Comparison of ENCODE assay signal across 26 cellular contexts in genomic region chr10:21260793-21261149, GRCh38.
DNase-seq lines count a peak whose midpoint lies in the region; ATAC-seq and TF ChIP-seq lines count a peak whose summit lies in the region.
"Had no signal": no experiment of that assay in that cellular context is flagged by ENCODE, and none has a peak within 500 bp of the region (broad histone marks: within the 10 kb centered on the region; RNA-seq: fewer than 3 reads in every experiment).

No MANE protein-coding gene starts in this region.

- no peaks in the 10 kb centered on the region for H3K4me1 ChIP-seq in spleen
- H3K4me1 ChIP-seq: gastrocnemius medialis, pancreas, sigmoid colon had no signal

- no peak for TF ChIP-seq POLR2A in spleen (IDR thresholded peaks at IDR 0.05)

- H3K27ac ChIP-seq in cingulate gyrus (ENCODE audit: low read depth, low read length) = peak overlapping the region; percentile 19
- H3K27ac ChIP-seq in spleen = no peak overlapping the region
- H3K27ac ChIP-seq: epithelial cell of prostate, gastrocnemius medialis, pancreas, sigmoid colon, suprapubic skin, vagina had no signal

- H3K36me3 ChIP-seq in H7 (replicated peaks; ENCODE audit: control insufficient read depth, insufficient read depth, low read length) (no peaks in the 10 kb centered on the region), spleen (no peaks in the 10 kb centered on the region)
- H3K36me3 ChIP-seq: gastrocnemius medialis, pancreas, sigmoid colon, suprapubic skin, vagina had no signal

- H3K27me3 ChIP-seq in H7 (ENCODE audit: control insufficient read depth, insufficient read depth, low read length) = no peaks in the 10 kb centered on the region
- no peaks in the 10 kb centered on the region for H3K27me3 ChIP-seq in spleen (replicated peaks in 1 of 7)
- H3K27me3 ChIP-seq: gastrocnemius medialis, pancreas, sigmoid colon, suprapubic skin, vagina had no signal

- no peak overlapping the region for H3K4me3 ChIP-seq in H7 (ENCODE audit: insufficient read depth, low read depth, low read length)
- no peak overlapping the region for H3K4me3 ChIP-seq in spleen
- H3K4me3 ChIP-seq: gastrocnemius medialis, pancreas, sigmoid colon, suprapubic skin, vagina had no signal

- WGBS in spleen, 5 donors = 62 to 72% (median 70%) methylated on average over 8 of the region's 8 CpGs

- intact Hi-C loops in spleen (cut with DNase I; ENCODE audit: low total_unique reads) = no loop called here

- no peaks in the 10 kb centered on the region for H3K9me3 ChIP-seq in spleen
- H3K9me3 ChIP-seq: gastrocnemius medialis, pancreas, sigmoid colon, suprapubic skin, vagina had no signal

- no peak for TF ChIP-seq CTCF in spleen (IDR thresholded peaks at IDR 0.05 in 8 of 11, conservative IDR thresholded peaks at IDR 0.05 in 3 of 11)

- peak; percentile 17 for DNase-seq in H7
- peak; percentile 38 for DNase-seq in iPS-NIHi7 (ENCODE audit: extremely low spot score)
- DNase-seq in spleen = peak; percentile 2
- no peak for DNase-seq in left lobe of liver (ENCODE audit: low spot score)
- DNase-seq in activated CD4-positive, alpha-beta T cell treated with anti-CD3 and anti-CD28 coated beads for 4 hours = no peak
- DNase-seq: activated B cell treated with CpG ODN at 0.5 μM for 24 hours; activated CD8-positive, alpha-beta T cell treated with anti-CD3 and anti-CD28 coated beads for 36 hours; activated effector memory CD4-positive, alpha-beta T cell treated with anti-CD3 and anti-CD28 coated beads, Interleukin-2, amount 50 U/mL, for 16 hours; activated naive CD8-positive, alpha-beta T cell treated with anti-CD3 and anti-CD28 coated beads, Interleukin-2, amount 50 U/mL, for 24 hours; activated T-cell treated with anti-CD3 and anti-CD28 coated beads for 4 hours; CD4-positive, alpha-beta memory T cell; DMS 273 treated with DMSO at 0.1 percent for 48 hours; gastrocnemius medialis; Kasumi-1; naive thymus-derived CD8-positive, alpha-beta T cell; NCI-H187; NCI-H226; NCI-H774; pancreas; sigmoid colon; T-helper 9 cell had no signal

- no peak for ATAC-seq in left lobe of liver
- no peak for ATAC-seq in GM21717 (IDR thresholded peaks at IDR 0.05; ENCODE audit: unreplicated experiment)
- ATAC-seq: activated CD8-positive, alpha-beta T cell treated with anti-CD3 and anti-CD28 coated beads for 36 hours; activated naive CD8-positive, alpha-beta T cell treated with anti-CD3 and anti-CD28 coated beads, Interleukin-2, amount 50 U/mL, for 24 hours; gastrocnemius medialis; naive thymus-derived CD8-positive, alpha-beta T cell had no signal

Comparison
In these comparisons a context has a peak if more than half of its experiments do, and no peak if none do; other contexts are left out.
1. DNase-seq: peak in H7 (single experiment), iPS-NIHi7 (single experiment) and spleen (single experiment); none in left lobe of liver (single experiment) and activated CD4-positive, alpha-beta T cell treated with anti-CD3 and anti-CD28 coated beads for 4 hours (0 of 2).